ENCODE assay signal across 9 cellular contexts in the genomic region with DNA sequence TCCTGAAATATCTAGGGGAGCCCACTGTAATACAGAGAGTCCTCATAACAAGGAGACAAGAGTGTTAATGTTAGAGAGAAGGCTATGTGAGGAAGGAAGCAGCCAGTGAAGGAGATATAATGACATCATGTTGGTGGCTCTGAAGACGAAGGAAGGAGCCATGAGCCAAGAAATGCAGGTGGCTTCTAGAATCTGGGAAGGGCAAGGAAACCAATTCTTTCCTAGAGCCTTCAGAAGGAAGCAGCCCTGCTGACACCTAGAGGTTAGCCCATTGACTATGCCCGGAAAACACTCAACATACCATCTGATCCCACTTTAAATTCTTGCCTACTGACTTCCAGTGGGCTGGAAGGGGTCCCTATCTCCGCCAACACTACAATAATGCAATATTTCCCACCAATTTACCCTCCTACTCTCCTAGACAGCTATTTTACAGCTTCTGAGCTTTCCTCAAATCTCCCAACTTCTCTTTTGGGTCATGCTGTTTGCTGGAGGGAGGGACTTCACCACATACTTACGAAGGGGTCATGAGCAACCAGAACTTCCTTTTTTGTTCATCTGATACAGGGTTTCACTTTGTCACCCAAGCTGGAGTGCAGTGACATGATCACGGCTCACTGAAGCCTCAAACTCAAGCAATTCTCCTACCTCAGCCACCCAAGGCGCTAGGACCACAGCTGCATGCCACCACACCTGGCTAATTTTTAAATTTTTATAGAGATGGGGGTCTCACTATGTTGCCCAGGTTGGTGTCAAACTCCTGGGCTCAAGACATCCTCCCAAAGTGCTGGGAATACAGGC. TPM values are rescaled to one million over a fixed set of nuclear protein-coding genes. Genes with fewer than 3 reads are reported as not detected.
A peak's percentile ranks its signal among the peaks of the same experiment; 100 is the strongest.
DNase-seq lines count a peak whose midpoint lies in the region; ATAC-seq and TF ChIP-seq lines count a peak whose summit lies in the region.
"Had no signal": no experiment of that assay in that cellular context is flagged by ENCODE, and none has a peak within 500 bp of the region (broad histone marks: within the 10 kb centered on the region; RNA-seq: fewer than 3 reads in every experiment).

No MANE protein-coding gene starts in this region.

- H3K27me3 ChIP-seq in tibial nerve, result no peaks in the 10 kb centered on the region

- no peaks in the 10 kb centered on the region for H3K9me3 Mint-ChIP-seq in activated naive CD8-positive, alpha-beta T cell treated with anti-CD3 and anti-CD28 coated beads for 36 hours
- H3K9me3 Mint-ChIP-seq: neural crest cell had no signal

- no peak for TF ChIP-seq EP300 in tibial nerve (IDR thresholded peaks at IDR 0.05)

- H3K4me3 ChIP-seq in GM12864 (ENCODE audit: low read depth, low read length) (peak overlapping the region; percentile 5; the same call in 1 of the 2 replicates), tibial nerve (no peak overlapping the region)

- peak; percentile 60 for DNase-seq in GM12864 (ENCODE audit: low read depth)
- peak; percentile 66 for DNase-seq in GM20000 (ENCODE audit: low spot score)
- peak; percentile 13 for DNase-seq in activated naive CD8-positive, alpha-beta T cell treated with anti-CD3 and anti-CD28 coated beads for 36 hours
- DNase-seq in tibial nerve (ENCODE audit: low spot score in 2 of 2), result no peak
- no peak for DNase-seq in kidney tubule cell (ENCODE audit: low spot score)
- no peak for DNase-seq in putamen (ENCODE audit: low spot score)
- DNase-seq in NCI-H2171 treated with DMSO at 0.1 percent for 48 hours (lab: John Stamatoyannopoulos, UW), result no peak

- peak overlapping the region; percentile 76 for H3K27ac Mint-ChIP-seq in activated naive CD8-positive, alpha-beta T cell treated with anti-CD3 and anti-CD28 coated beads for 36 hours

- H3K27ac ChIP-seq in tibial nerve, result peak overlapping the region in 3 of 4 donors; percentile 4 to 55 (median 36)

- 74 to 81% methylated on average over 6 of the region's 6 CpGs for WGBS in tibial nerve, 2 donors

- peak; percentile 97 for ATAC-seq in HG03460 (IDR thresholded peaks at IDR 0.05; ENCODE audit: unreplicated experiment)

- H3K4me1 Mint-ChIP-seq in activated naive CD8-positive, alpha-beta T cell treated with anti-CD3 and anti-CD28 coated beads for 36 hours, result peaks cover 37% of the 10 kb centered on the region

- H3K4me3 Mint-ChIP-seq in activated naive CD8-positive, alpha-beta T cell treated with anti-CD3 and anti-CD28 coated beads for 36 hours, result no peak overlapping the region
- H3K4me3 Mint-ChIP-seq: neural crest cell had no signal

- TF ChIP-seq CTCF in GM12864 (IDR thresholded peaks at IDR 0.05; ENCODE audit: low read depth, low read length, missing control alignments) (no peak), GM20000 (IDR thresholded peaks at IDR 0.05; ENCODE audit: extremely low read depth, missing control alignments) (no peak), tibial nerve (IDR thresholded peaks at IDR 0.05) (no peak)

- peaks cover 0 to 13% (median 0%) of the 10 kb centered on the region in 3 donors for H3K36me3 ChIP-seq in tibial nerve

- peaks cover 7% of the 10 kb centered on the region for H3K36me3 Mint-ChIP-seq in activated naive CD8-positive, alpha-beta T cell treated with anti-CD3 and anti-CD28 coated beads for 36 hours

- TF ChIP-seq POLR2A in tibial nerve (IDR thresholded peaks at IDR 0.05), result no peak

- no peaks in the 10 kb centered on the region for H3K4me1 ChIP-seq in tibial nerve

- no peaks in the 10 kb centered on the region for H3K27me3 Mint-ChIP-seq in activated naive CD8-positive, alpha-beta T cell treated with anti-CD3 and anti-CD28 coated beads for 36 hours

- H3K9me3 ChIP-seq in tibial nerve, result no peaks in the 10 kb centered on the region

RNA-seq across cellular contexts. Expression of a gene that starts 25.2 kb away (rescaled TPM):
- total RNA-seq in activated naive CD8-positive, alpha-beta T cell treated with anti-CD3 and anti-CD28 coated beads for 36 hours, result 100 to 1,000 TPM; 249 to 251 TPM
- total RNA-seq in tibial nerve, result 10 to 100 TPM; 48.7 to 70.1 (median 56.6) TPM

RNA-seq across cellular contexts. Expression of a gene that starts 26.0 kb away (rescaled TPM):
- total RNA-seq in activated naive CD8-positive, alpha-beta T cell treated with anti-CD3 and anti-CD28 coated beads for 36 hours, result 10 to 100 TPM; 43.7 to 45.7 TPM
- total RNA-seq in tibial nerve, result 10 to 100 TPM; 50.9 to 58.6 (median 55.8) TPM

Comparison
In these comparisons a context has a peak if more than half of its experiments do, and no peak if none do; other contexts are left out.
1. DNase-seq: peak in GM12864 (single experiment), GM20000 (single experiment) and activated naive CD8-positive, alpha-beta T cell treated with anti-CD3 and anti-CD28 coated beads for 36 hours (single experiment); none in tibial nerve (0 of 2), kidney tubule cell (single experiment), putamen (single experiment) and NCI-H2171 treated with DMSO at 0.1 percent for 48 hours (single experiment).